In genomic region chr15:60359738-60360137, GRCh38 we compare ENCODE assay signal across 8 cellular contexts. TPM values are rescaled to one million over a fixed set of nuclear protein-coding genes. Genes with fewer than 3 reads are reported as not detected.
DNase-seq lines count a peak whose midpoint lies in the region; ATAC-seq and TF ChIP-seq lines count a peak whose summit lies in the region.
"Not testable (repeated sequence)": the region's sequence is repeated elsewhere in the genome, so short reads cannot be mapped to it uniquely, and the experiment has no call there.

No MANE protein-coding gene starts in this region.

- H3K9me3 Mint-ChIP-seq in MCF 10A (ENCODE audit: unreplicated experiment): not testable (repeated sequence)

- ATAC-seq in DND-41 (ENCODE audit: insufficient read depth, low read depth): peak; percentile 82; the same call in 2 of the 3 replicates
- peak; percentile 49 to 78 (median 70) for ATAC-seq in heart right ventricle

- H3K9ac ChIP-seq in DND-41 (ENCODE audit: low read depth, low read length); Karpas-422 (ENCODE audit: low read length): not testable (repeated sequence)

- POLR2A ChIA-PET in MCF 10A (lab: Yijun Ruan, JAX): interaction anchor here (1.1 to 7.9 kb wide), 5 partner anchors 9 to 36 kb away, joined by 4 to 165 read pairs (median 7); partner anchors contain the start of gene ANXA2

- intact Hi-C loops in MCF 10A (cut with micrococcal nuclease): loop anchor here (1.0 to 5.0 kb wide), 2 partner anchors 38 to 85 kb away; partner anchors contain the start of gene ANXA2
- intact Hi-C loops in heart right ventricle (cut with DNase I): loop anchor here (1.0 to 5.0 kb wide), 10 partner anchors 37 to 88 kb away; partner anchors contain the start of gene ANXA2 (in 5 of the 10)
- intact Hi-C loops in thyroid gland (cut with DNase I): loop anchor here (5.0 to 10.0 kb wide), 2 partner anchors 38 to 85 kb away; partner anchors contain the start of gene ANXA2

- 59 to 69% methylated on average over 10 of the region's 10 CpGs for WGBS in heart right ventricle, 2 donors
- 70 to 74% methylated on average over 10 of the region's 10 CpGs for WGBS in thyroid gland, 2 donors

- peak; percentile 81 for TF ChIP-seq CTCF in DND-41 (IDR thresholded peaks at IDR 0.05; ENCODE audit: borderline replicate concordance, extremely low read depth, low read length, poor library complexity, severe bottlenecking)
- peak; percentile 52 for TF ChIP-seq CTCF in MCF 10A (IDR thresholded peaks at IDR 0.05; ENCODE audit: unreplicated experiment)
- peak; percentile 50 to 84 (median 72) for TF ChIP-seq CTCF in heart right ventricle (IDR thresholded peaks at IDR 0.05)
- peak in 4 of 6 experiments; percentile 66 to 75 (median 70) for TF ChIP-seq CTCF in thyroid gland (IDR thresholded peaks at IDR 0.05)

- H3K4me1 ChIP-seq in DND-41 (ENCODE audit: insufficient read depth, low read length); Karpas-422 (ENCODE audit: low read length): not testable (repeated sequence)
- H3K4me1 ChIP-seq in heart right ventricle (peaks cover 0 to 71% (median 46%) of the 10 kb centered on the region in 9 donors), thyroid gland (peaks cover 9 to 24% of the 10 kb centered on the region in 2 donors)

- H3K79me2 ChIP-seq in DND-41 (ENCODE audit: insufficient read depth, low read length); Karpas-422 (ENCODE audit: low read length): not testable (repeated sequence)

- not testable (repeated sequence) for H3K4me2 ChIP-seq in DND-41 (ENCODE audit: insufficient read depth, low read length); Karpas-422 (ENCODE audit: low read depth, low read length, poor library complexity, severe bottlenecking)

- DNase-seq in DND-41 (peak; percentile 51), Karpas-422 (peak; percentile 83), NCI-H82 (lab: John Stamatoyannopoulos, UW) (peak; percentile 84), MCF 10A (ENCODE audit: unreplicated experiment) (peak; percentile 61), heart right ventricle (peak in 1 of 2 donors; percentile 48), nucleus accumbens (lab: John Stamatoyannopoulos, UW) (peak in 39 of 56 donors; percentile 1 to 75 (median 19)), thyroid gland (peak; percentile 27 to 40)
- DNase-seq in activated CD4-positive, alpha-beta T cell treated with anti-CD3 and anti-CD28 coated beads for 24 hours (ENCODE audit: low read depth in 2 of 2): peak; percentile 6 to 27

- not testable (repeated sequence) for H3K36me3 ChIP-seq in DND-41 (ENCODE audit: insufficient read depth, low read length); Karpas-422 (ENCODE audit: insufficient read depth, low read length)
- H3K36me3 ChIP-seq in heart right ventricle (peaks cover 0 to 100% (median 37%) of the 10 kb centered on the region in 9 donors), thyroid gland (peaks cover 52 to 63% of the 10 kb centered on the region in 2 donors)

- H3K27ac ChIP-seq in DND-41 (ENCODE audit: low read length); Karpas-422 (ENCODE audit: low read length): not testable (repeated sequence)
- peak overlapping the region in 7 of 10 donors; percentile 8 to 72 (median 54) for H3K27ac ChIP-seq in heart right ventricle
- peak overlapping the region in 2 of 3 donors; percentile 32 to 37 for H3K27ac ChIP-seq in thyroid gland

- H2AFZ ChIP-seq in DND-41 (ENCODE audit: low read depth, low read length); Karpas-422 (ENCODE audit: low read length): not testable (repeated sequence)

- H3K27me3 ChIP-seq in DND-41 (ENCODE audit: insufficient read depth, low read length, poor library complexity); Karpas-422 (ENCODE audit: low read length); heart right ventricle; thyroid gland: not testable (repeated sequence)

- BruUV-seq in MCF 10A (replicated peaks; lab: Mats Ljungman, UMichigan): not testable (repeated sequence)

- not testable (repeated sequence) for TF ChIP-seq POLR2A in thyroid gland (IDR thresholded peaks at IDR 0.05)

- H3K9me2 ChIP-seq in Karpas-422 (replicated peaks; ENCODE audit: insufficient read depth, low read length): not testable (repeated sequence)

- H3K4me3 Mint-ChIP-seq in MCF 10A (ENCODE audit: unreplicated experiment): not testable (repeated sequence)

- H3K27ac Mint-ChIP-seq in MCF 10A (ENCODE audit: low read depth, unreplicated experiment): not testable (repeated sequence)

- H3K9me3 ChIP-seq in DND-41 (ENCODE audit: insufficient read depth, low read length, severe bottlenecking); Karpas-422 (ENCODE audit: low read length); heart right ventricle; thyroid gland: not testable (repeated sequence)

- not testable (repeated sequence) for H3K4me3 ChIP-seq in DND-41 (ENCODE audit: low read depth in 1 of 2, low read length in 2 of 2); Karpas-422 (ENCODE audit: low read length); thyroid gland (replicated peaks in 1 of 3)
- peak overlapping the region in 1 of 10 donors; percentile 4 for H3K4me3 ChIP-seq in heart right ventricle

- CTCF ChIA-PET in MCF 10A (lab: Yijun Ruan, JAX): interaction anchor here (0.6 to 5.2 kb wide), 24 partner anchors 8 to 161 kb away, joined by 3 to 38 read pairs (median 4); no protein-coding TSS in a partner anchor

- peaks cover 47% of the 10 kb centered on the region for H3K4me1 Mint-ChIP-seq in MCF 10A (ENCODE audit: insufficient read depth, unreplicated experiment)

- H3K27me3 Mint-ChIP-seq in MCF 10A (ENCODE audit: insufficient read depth, unreplicated experiment): not testable (repeated sequence)

- not testable (repeated sequence) for H4K20me1 ChIP-seq in DND-41 (ENCODE audit: insufficient read depth, low read length); Karpas-422 (ENCODE audit: insufficient read depth, low read depth, low read length)

- peaks cover 100% of the 10 kb centered on the region for H3K36me3 Mint-ChIP-seq in MCF 10A (ENCODE audit: insufficient read depth, unreplicated experiment)

RNA-seq across cellular contexts. Expression of gene ANXA2, which starts 38.0 kb away (rescaled TPM):
- total RNA-seq in Karpas-422 (2014; rRNA removed; shearing (Covaris generic); ENCODE audit: low replicate concordance): 5.5 and 6.7 TPM in 2 replicates
- 3,317 and 3,451 TPM in 2 replicates for total RNA-seq in MCF 10A (2022)
- 100 to 1,000 TPM in 9 of 10 donors, 10 to 100 TPM in 1; 98.7 to 341 (median 123) TPM for total RNA-seq in heart right ventricle
- polyA plus RNA-seq in heart right ventricle: 100 to 1,000 TPM; 166 to 539 TPM
- total RNA-seq in thyroid gland: 100 to 1,000 TPM; 436 to 796 (median 612) TPM

Comparison
In these comparisons a context has a peak if more than half of its experiments do, and no peak if none do; other contexts are left out.
1. RNA of gene ANXA2, which starts 38.0 kb away (total RNA-seq): 3,317 to 3,451 TPM in MCF 10A, 436 to 796 TPM in thyroid gland and 98.7 to 341 TPM in heart right ventricle; 5.5 to 6.7 TPM in Karpas-422; every median in the first group is over 10 times any median in the second.
2. Peak in every context shown above with its lines, with median percentiles within 50 percentile points of each other: CTCF ChIP-seq.